ENCODE assay signal across 8 cellular contexts in genomic region chr3:97872209-97873042, GRCh38. TPM values are rescaled to one million over a fixed set of nuclear protein-coding genes. Genes with fewer than 3 reads are reported as not detected.
DNase-seq lines count a peak whose midpoint lies in the region; ATAC-seq and TF ChIP-seq lines count a peak whose summit lies in the region.

No MANE protein-coding gene starts in this region.

- 27 to 36% methylated on average over 5 of the region's 5 CpGs for WGBS in esophagus squamous epithelium, 2 donors
- 21% methylated on average over 5 of the region's 5 CpGs for WGBS in smooth muscle cell (ENCODE audit: low lambda C conversion rate)

- H3K4me1 ChIP-seq in esophagus squamous epithelium (peaks cover 0 to 26% (median 6%) of the 10 kb centered on the region in 3 donors), smooth muscle cell (ENCODE audit: low read depth) (peaks cover 3% of the 10 kb centered on the region)

- ATAC-seq in HG03432 (IDR thresholded peaks at IDR 0.05; ENCODE audit: unreplicated experiment) (no peak), HG02970 (IDR thresholded peaks at IDR 0.05; ENCODE audit: low FRiP score, unreplicated experiment) (no peak)

- H3K36me3 ChIP-seq in esophagus squamous epithelium: peaks cover 0 to 20% (median 0%) of the 10 kb centered on the region in 3 donors
- no peaks in the 10 kb centered on the region for H3K36me3 ChIP-seq in smooth muscle cell (ENCODE audit: low read depth)

- H4K20me1 ChIP-seq in smooth muscle cell (ENCODE audit: low read depth): no peaks in the 10 kb centered on the region

- H3F3A ChIP-seq in smooth muscle cell (ENCODE audit: low read depth): peaks cover 10% of the 10 kb centered on the region

- peak overlapping the region; percentile 53 for H3K9ac ChIP-seq in smooth muscle cell (ENCODE audit: low read depth)

- H3K9me3 ChIP-seq in esophagus squamous epithelium (no peaks in the 10 kb centered on the region), smooth muscle cell (replicated peaks; ENCODE audit: low read depth) (no peaks in the 10 kb centered on the region)

- DNase-seq in ELR (ENCODE audit: low read depth): peak; percentile 93
- peak; percentile 41 to 47 for DNase-seq in activated CD4-positive, alpha-beta T cell treated with anti-CD3 and anti-CD28 coated beads for 4 hours
- no peak for DNase-seq in esophagus squamous epithelium (lab: John Stamatoyannopoulos, UW)
- no peak for DNase-seq in smooth muscle cell (lab: John Stamatoyannopoulos, UW; ENCODE audit: unreplicated experiment)
- DNase-seq in NOMO-1 treated with DMSO at 0.1 percent for 48 hours (lab: John Stamatoyannopoulos, UW; ENCODE audit: unreplicated experiment): no peak
- DNase-seq in COR-L47 (lab: John Stamatoyannopoulos, UW): no peak

- TF ChIP-seq CTCF in esophagus squamous epithelium (IDR thresholded peaks at IDR 0.05): no peak
- TF ChIP-seq CTCF in smooth muscle cell (IDR thresholded peaks at IDR 0.05; ENCODE audit: borderline replicate concordance, insufficient read depth, poor library complexity, severe bottlenecking): no peak

- H3K27ac ChIP-seq in esophagus squamous epithelium: peak overlapping the region; percentile 25 to 75 (median 49)
- peak overlapping the region; percentile 85 for H3K27ac ChIP-seq in smooth muscle cell (ENCODE audit: low read depth)

- intact Hi-C loops in esophagus squamous epithelium (cut with DNase I): no loop called here

- no peaks in the 10 kb centered on the region for H3K27me3 ChIP-seq in esophagus squamous epithelium
- H3K27me3 ChIP-seq in smooth muscle cell (ENCODE audit: low read depth): no peaks in the 10 kb centered on the region

- H2AFZ ChIP-seq in smooth muscle cell (ENCODE audit: low read depth): no peak overlapping the region

- H3K4me3 ChIP-seq in esophagus squamous epithelium: peak overlapping the region in 1 of 4 donors; percentile 2
- no peak overlapping the region for H3K4me3 ChIP-seq in smooth muscle cell

- peak overlapping the region; percentile 22 for H3K4me2 ChIP-seq in smooth muscle cell

- H3K79me2 ChIP-seq in smooth muscle cell (ENCODE audit: low read depth): no peaks in the 10 kb centered on the region

- no peak for TF ChIP-seq POLR2A in esophagus squamous epithelium (IDR thresholded peaks at IDR 0.05)

RNA-seq across cellular contexts. Expression of gene CRYBG3, which starts 50.6 kb away (rescaled TPM):
- 10 to 100 TPM; 16.4 to 33.4 (median 21.6) TPM for total RNA-seq in esophagus squamous epithelium
- 14.2 and 17.0 TPM in 2 replicates for total RNA-seq in smooth muscle cell
- polyA plus RNA-seq in smooth muscle cell: 1.5 and 1.9 TPM in 2 replicates

Comparison
In these comparisons a context has a peak if more than half of its experiments do, and no peak if none do; other contexts are left out.
1. DNase-seq: peak in ELR (single experiment) and activated CD4-positive, alpha-beta T cell treated with anti-CD3 and anti-CD28 coated beads for 4 hours (2 of 2); none in esophagus squamous epithelium (single experiment), smooth muscle cell (single experiment), NOMO-1 treated with DMSO at 0.1 percent for 48 hours (single experiment) and COR-L47 (single experiment).